Comparison of ENCODE assay signal across 1 cellular context in the genomic region with DNA sequence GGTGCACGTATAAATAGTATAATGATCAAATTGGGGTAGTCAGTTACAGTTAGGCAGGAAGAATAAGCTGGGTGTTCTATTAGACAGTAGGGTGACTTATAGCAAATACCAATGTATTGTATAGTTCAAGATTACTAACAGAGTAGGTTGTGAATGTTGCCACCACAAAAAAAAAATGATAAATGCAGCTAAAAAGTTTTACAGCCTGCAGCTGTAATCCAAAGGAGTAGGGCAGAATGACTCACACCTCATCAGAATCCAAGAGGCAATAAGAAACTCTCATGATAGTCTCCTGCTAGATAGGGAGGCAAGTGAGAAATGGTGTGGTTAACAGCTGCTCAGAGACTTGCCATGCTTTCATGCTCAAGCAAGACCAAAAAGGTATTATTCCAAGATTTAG.
TF ChIP-seq lines count a peak whose summit lies in the region.

No MANE protein-coding gene starts in this region.

TF ChIP-seq in WTC11, 78 proteins besides CTCF, POLR2A, EP300 and RAD21 (continued from another document):
- TF ChIP-seq, protein P1, sequence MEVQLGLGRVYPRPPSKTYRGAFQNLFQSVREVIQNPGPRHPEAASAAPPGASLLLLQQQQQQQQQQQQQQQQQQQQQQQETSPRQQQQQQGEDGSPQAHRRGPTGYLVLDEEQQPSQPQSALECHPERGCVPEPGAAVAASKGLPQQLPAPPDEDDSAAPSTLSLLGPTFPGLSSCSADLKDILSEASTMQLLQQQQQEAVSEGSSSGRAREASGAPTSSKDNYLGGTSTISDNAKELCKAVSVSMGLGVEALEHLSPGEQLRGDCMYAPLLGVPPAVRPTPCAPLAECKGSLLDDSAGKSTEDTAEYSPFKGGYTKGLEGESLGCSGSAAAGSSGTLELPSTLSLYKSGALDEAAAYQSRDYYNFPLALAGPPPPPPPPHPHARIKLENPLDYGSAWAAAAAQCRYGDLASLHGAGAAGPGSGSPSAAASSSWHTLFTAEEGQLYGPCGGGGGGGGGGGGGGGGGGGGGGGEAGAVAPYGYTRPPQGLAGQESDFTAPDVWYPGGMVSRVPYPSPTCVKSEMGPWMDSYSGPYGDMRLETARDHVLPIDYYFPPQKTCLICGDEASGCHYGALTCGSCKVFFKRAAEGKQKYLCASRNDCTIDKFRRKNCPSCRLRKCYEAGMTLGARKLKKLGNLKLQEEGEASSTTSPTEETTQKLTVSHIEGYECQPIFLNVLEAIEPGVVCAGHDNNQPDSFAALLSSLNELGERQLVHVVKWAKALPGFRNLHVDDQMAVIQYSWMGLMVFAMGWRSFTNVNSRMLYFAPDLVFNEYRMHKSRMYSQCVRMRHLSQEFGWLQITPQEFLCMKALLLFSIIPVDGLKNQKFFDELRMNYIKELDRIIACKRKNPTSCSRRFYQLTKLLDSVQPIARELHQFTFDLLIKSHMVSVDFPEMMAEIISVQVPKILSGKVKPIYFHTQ (CRISPR knock-in tag; IDR thresholded peaks at IDR 0.05) = no peak
- TF ChIP-seq JAZF1 (CRISPR knock-in tag; IDR thresholded peaks at IDR 0.05) (no peak), TEAD4 (CRISPR knock-in tag; IDR thresholded peaks at IDR 0.05) (no peak), ZBTB21 (CRISPR knock-in tag; IDR thresholded peaks at IDR 0.05; ENCODE audit: borderline replicate concordance) (no peak)
- TF ChIP-seq, protein P2, sequence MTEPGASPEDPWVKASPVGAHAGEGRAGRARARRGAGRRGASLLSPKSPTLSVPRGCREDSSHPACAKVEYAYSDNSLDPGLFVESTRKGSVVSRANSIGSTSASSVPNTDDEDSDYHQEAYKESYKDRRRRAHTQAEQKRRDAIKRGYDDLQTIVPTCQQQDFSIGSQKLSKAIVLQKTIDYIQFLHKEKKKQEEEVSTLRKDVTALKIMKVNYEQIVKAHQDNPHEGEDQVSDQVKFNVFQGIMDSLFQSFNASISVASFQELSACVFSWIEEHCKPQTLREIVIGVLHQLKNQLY (CRISPR knock-in tag; IDR thresholded peaks at IDR 0.05) = no peak
- TF ChIP-seq, protein P3, sequence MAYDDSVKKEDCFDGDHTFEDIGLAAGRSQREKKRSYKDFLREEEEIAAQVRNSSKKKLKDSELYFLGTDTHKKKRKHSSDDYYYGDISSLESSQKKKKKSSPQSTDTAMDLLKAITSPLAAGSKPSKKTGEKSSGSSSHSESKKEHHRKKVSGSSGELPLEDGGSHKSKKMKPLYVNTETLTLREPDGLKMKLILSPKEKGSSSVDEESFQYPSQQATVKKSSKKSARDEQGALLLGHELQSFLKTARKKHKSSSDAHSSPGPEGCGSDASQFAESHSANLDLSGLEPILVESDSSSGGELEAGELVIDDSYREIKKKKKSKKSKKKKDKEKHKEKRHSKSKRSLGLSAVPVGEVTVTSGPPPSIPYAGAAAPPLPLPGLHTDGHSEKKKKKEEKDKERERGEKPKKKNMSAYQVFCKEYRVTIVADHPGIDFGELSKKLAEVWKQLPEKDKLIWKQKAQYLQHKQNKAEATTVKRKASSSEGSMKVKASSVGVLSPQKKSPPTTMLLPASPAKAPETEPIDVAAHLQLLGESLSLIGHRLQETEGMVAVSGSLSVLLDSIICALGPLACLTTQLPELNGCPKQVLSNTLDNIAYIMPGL (CRISPR knock-in tag; IDR thresholded peaks at IDR 0.05) = no peak
TF ChIP-seq in WTC11: peak in this region for 0.
